ENCODE assay signal across 1 cellular context in the genomic region with DNA sequence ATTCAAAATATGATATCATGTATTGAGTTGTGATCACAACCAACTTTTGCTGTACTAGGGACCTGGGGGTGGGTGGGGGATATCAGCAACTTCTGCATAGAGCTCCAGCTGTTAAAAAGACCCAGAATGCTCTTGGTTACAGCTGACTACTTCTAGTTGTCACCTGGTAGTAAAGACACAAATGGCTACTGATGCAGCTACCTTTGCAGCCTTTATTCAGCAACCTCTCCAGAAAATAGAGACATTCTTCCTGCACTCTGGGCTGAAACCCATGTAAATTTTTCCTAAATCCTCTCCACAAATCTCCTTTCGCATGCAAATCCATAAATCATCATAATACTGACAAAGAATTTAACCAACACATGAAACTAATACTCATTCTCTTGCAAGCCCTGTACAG.
A peak's percentile ranks its signal among the peaks of the same experiment; 100 is the strongest.
TF ChIP-seq lines count a peak whose summit lies in the region.

No MANE protein-coding gene starts in this region.

TF ChIP-seq in H1, 55 proteins besides CTCF, POLR2A, EP300 and RAD21 (continued from another document):
- no peak for TF ChIP-seq TAF7 (optimal IDR thresholded peaks at IDR 0.05; ENCODE audit: borderline replicate concordance, low read depth, low read length)
- TF ChIP-seq RXRA (IDR thresholded peaks at IDR 0.05; ENCODE audit: insufficient read depth, low read depth, low read length), result no peak
- TF ChIP-seq EZH2 (IDR thresholded peaks at IDR 0.05; ENCODE audit: low read depth, low read length, severe bottlenecking), result no peak
- no peak for TF ChIP-seq MAFK (IDR thresholded peaks at IDR 0.05; ENCODE audit: low read depth, low read length)
- no peak for TF ChIP-seq CREB1 (IDR thresholded peaks at IDR 0.05)
- no peak for TF ChIP-seq TAF1 (IDR thresholded peaks at IDR 0.05; ENCODE audit: low read depth, low read length)
- TF ChIP-seq FOSL1 (IDR thresholded peaks at IDR 0.05; ENCODE audit: insufficient read depth, low read depth, low read length), result no peak
- no peak for TF ChIP-seq SUZ12 (IDR thresholded peaks at IDR 0.05; ENCODE audit: low read length)
- no peak for TF ChIP-seq TCF12 (IDR thresholded peaks at IDR 0.05; ENCODE audit: low read depth, low read length)
- TF ChIP-seq CTBP2 (IDR thresholded peaks at IDR 0.05; ENCODE audit: borderline replicate concordance, insufficient read depth, insufficient read length, low read length), result no peak
- TF ChIP-seq ASH2L (IDR thresholded peaks at IDR 0.05; ENCODE audit: low read length), result no peak
- no peak for TF ChIP-seq RFX5 (IDR thresholded peaks at IDR 0.05; ENCODE audit: borderline replicate concordance, low read depth, low read length)
- TF ChIP-seq KDM4A (IDR thresholded peaks at IDR 0.05; ENCODE audit: low read depth, low read length, severe bottlenecking), result no peak
- TF ChIP-seq, protein P1, sequence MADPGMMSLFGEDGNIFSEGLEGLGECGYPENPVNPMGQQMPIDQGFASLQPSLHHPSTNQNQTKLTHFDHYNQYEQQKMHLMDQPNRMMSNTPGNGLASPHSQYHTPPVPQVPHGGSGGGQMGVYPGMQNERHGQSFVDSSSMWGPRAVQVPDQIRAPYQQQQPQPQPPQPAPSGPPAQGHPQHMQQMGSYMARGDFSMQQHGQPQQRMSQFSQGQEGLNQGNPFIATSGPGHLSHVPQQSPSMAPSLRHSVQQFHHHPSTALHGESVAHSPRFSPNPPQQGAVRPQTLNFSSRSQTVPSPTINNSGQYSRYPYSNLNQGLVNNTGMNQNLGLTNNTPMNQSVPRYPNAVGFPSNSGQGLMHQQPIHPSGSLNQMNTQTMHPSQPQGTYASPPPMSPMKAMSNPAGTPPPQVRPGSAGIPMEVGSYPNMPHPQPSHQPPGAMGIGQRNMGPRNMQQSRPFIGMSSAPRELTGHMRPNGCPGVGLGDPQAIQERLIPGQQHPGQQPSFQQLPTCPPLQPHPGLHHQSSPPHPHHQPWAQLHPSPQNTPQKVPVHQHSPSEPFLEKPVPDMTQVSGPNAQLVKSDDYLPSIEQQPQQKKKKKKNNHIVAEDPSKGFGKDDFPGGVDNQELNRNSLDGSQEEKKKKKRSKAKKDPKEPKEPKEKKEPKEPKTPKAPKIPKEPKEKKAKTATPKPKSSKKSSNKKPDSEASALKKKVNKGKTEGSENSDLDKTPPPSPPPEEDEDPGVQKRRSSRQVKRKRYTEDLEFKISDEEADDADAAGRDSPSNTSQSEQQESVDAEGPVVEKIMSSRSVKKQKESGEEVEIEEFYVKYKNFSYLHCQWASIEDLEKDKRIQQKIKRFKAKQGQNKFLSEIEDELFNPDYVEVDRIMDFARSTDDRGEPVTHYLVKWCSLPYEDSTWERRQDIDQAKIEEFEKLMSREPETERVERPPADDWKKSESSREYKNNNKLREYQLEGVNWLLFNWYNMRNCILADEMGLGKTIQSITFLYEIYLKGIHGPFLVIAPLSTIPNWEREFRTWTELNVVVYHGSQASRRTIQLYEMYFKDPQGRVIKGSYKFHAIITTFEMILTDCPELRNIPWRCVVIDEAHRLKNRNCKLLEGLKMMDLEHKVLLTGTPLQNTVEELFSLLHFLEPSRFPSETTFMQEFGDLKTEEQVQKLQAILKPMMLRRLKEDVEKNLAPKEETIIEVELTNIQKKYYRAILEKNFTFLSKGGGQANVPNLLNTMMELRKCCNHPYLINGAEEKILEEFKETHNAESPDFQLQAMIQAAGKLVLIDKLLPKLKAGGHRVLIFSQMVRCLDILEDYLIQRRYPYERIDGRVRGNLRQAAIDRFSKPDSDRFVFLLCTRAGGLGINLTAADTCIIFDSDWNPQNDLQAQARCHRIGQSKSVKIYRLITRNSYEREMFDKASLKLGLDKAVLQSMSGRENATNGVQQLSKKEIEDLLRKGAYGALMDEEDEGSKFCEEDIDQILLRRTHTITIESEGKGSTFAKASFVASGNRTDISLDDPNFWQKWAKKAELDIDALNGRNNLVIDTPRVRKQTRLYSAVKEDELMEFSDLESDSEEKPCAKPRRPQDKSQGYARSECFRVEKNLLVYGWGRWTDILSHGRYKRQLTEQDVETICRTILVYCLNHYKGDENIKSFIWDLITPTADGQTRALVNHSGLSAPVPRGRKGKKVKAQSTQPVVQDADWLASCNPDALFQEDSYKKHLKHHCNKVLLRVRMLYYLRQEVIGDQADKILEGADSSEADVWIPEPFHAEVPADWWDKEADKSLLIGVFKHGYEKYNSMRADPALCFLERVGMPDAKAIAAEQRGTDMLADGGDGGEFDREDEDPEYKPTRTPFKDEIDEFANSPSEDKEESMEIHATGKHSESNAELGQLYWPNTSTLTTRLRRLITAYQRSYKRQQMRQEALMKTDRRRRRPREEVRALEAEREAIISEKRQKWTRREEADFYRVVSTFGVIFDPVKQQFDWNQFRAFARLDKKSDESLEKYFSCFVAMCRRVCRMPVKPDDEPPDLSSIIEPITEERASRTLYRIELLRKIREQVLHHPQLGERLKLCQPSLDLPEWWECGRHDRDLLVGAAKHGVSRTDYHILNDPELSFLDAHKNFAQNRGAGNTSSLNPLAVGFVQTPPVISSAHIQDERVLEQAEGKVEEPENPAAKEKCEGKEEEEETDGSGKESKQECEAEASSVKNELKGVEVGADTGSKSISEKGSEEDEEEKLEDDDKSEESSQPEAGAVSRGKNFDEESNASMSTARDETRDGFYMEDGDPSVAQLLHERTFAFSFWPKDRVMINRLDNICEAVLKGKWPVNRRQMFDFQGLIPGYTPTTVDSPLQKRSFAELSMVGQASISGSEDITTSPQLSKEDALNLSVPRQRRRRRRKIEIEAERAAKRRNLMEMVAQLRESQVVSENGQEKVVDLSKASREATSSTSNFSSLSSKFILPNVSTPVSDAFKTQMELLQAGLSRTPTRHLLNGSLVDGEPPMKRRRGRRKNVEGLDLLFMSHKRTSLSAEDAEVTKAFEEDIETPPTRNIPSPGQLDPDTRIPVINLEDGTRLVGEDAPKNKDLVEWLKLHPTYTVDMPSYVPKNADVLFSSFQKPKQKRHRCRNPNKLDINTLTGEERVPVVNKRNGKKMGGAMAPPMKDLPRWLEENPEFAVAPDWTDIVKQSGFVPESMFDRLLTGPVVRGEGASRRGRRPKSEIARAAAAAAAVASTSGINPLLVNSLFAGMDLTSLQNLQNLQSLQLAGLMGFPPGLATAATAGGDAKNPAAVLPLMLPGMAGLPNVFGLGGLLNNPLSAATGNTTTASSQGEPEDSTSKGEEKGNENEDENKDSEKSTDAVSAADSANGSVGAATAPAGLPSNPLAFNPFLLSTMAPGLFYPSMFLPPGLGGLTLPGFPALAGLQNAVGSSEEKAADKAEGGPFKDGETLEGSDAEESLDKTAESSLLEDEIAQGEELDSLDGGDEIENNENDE (IDR thresholded peaks at IDR 0.05; ENCODE audit: insufficient replicate concordance, low read length), result no peak
- 0 out of 4 replicates have a peak, but pooled peaks of 1 of the 2 experiments have one; percentile 32 for TF ChIP-seq HDAC2 (IDR thresholded peaks at IDR 0.05; ENCODE audit: borderline replicate concordance in 1 of 2, low read depth in 2 of 2, low read length in 2 of 2)
- no peak for TF ChIP-seq GTF2F1 (IDR thresholded peaks at IDR 0.05; ENCODE audit: borderline replicate concordance, low read depth, low read length)
- TF ChIP-seq ZNF274 (IDR thresholded peaks at IDR 0.05; ENCODE audit: borderline replicate concordance, extremely low read depth, low read length), result no peak
- TF ChIP-seq SIN3A (conservative IDR thresholded peaks at IDR 0.05 in 1 of 2, IDR thresholded peaks at IDR 0.05 in 1 of 2; ENCODE audit: low read depth in 1 of 2, low read length in 2 of 2), result peak in 1 of 2 experiments; percentile 51; a peak in 1 of 4 replicates
- TF ChIP-seq SP1 (IDR thresholded peaks at IDR 0.05; ENCODE audit: low read depth, low read length), result no peak
- TF ChIP-seq SIRT6 (IDR thresholded peaks at IDR 0.05; ENCODE audit: low read length), result no peak
